In the genomic region with DNA sequence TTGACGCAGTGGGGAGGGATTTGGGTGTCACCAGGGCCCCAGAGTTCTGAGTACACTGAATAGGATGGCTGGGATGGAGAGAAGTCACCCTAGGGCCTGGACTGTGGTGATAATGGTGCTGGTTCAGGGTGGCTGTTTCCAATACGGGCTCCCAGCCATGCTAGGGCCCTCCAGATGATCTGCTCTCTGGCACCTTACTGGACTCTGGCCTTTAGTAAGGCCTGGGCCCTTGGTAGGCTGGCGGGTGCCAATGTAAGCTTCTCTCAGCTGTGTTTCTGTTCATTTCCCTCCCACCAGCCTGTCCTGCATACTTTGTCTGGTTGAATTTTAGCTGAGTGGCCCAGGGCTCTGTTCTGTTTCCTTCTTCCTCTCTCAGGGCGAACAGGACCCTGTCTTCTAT, we compare ENCODE assay signal across 24 cellular contexts. TPM values are rescaled to one million over a fixed set of nuclear protein-coding genes. Genes with fewer than 3 reads are reported as not detected.
DNase-seq lines count a peak whose midpoint lies in the region; ATAC-seq and TF ChIP-seq lines count a peak whose summit lies in the region.
"Had no signal": no experiment of that assay in that cellular context is flagged by ENCODE, and none has a peak within 500 bp of the region (broad histone marks: within the 10 kb centered on the region; RNA-seq: fewer than 3 reads in every experiment).

No MANE protein-coding gene starts in this region.

- no peak for ATAC-seq in CD4-positive, CD25-positive, alpha-beta regulatory T cell (ENCODE audit: low read depth in 2 of 2)
- ATAC-seq in right cardiac atrium (no peak), gastrocnemius medialis (no peak), gastroesophageal sphincter (no peak)
- ATAC-seq: stimulated activated effector memory CD8-positive, alpha-beta T cell treated with anti-CD3 and anti-CD28 coated beads, Interleukin-12 subunit alpha, Interleukin-12 subunit beta, amount 100 ng/mL, for 72 hours had no signal

- intact Hi-C loops in right cardiac atrium (cut with DNase I) = loop anchor here in 1 of 4 donors (10.0 kb wide), 1 partner anchor 267 kb away; no protein-coding TSS in a partner anchor
- intact Hi-C loops in gastrocnemius medialis (cut with DNase I; ENCODE audit: low total_unique reads) = loop anchor here (5.0 kb wide), 1 partner anchor 64 kb away; a partner anchor contains a TSS

- no peak for TF ChIP-seq CTCF in MM.1S (IDR thresholded peaks at IDR 0.05; ENCODE audit: low read length)
- TF ChIP-seq CTCF in gastrocnemius medialis (IDR thresholded peaks at IDR 0.05 in 4 of 5, conservative IDR thresholded peaks at IDR 0.05 in 1 of 5) = no peak
- no peak for TF ChIP-seq CTCF in gastroesophageal sphincter (IDR thresholded peaks at IDR 0.05)

- H3K36me3 ChIP-seq in CD4-positive, CD25-positive, alpha-beta regulatory T cell (ENCODE audit: control insufficient read depth, insufficient read depth, low read length) = peaks cover 12% of the 10 kb centered on the region
- H3K36me3 ChIP-seq in MM.1S (replicated peaks; ENCODE audit: insufficient read depth, low read length) (no peaks in the 10 kb centered on the region), gastrocnemius medialis (peaks cover 0 to 24% of the 10 kb centered on the region in 2 donors), gastroesophageal sphincter (peaks cover 0 to 46% of the 10 kb centered on the region in 2 donors)
- H3K36me3 ChIP-seq: HAP-1, pancreas had no signal

- peaks cover 62% of the 10 kb centered on the region for H3K79me2 ChIP-seq in MM.1S (ENCODE audit: low read length)

- H3K27me3 ChIP-seq in CD4-positive, CD25-positive, alpha-beta regulatory T cell (ENCODE audit: control insufficient read depth, insufficient read depth, low read length) = no peaks in the 10 kb centered on the region
- H3K27me3 ChIP-seq in MM.1S (replicated peaks; ENCODE audit: insufficient read depth, low read length) = no peaks in the 10 kb centered on the region
- H3K27me3 ChIP-seq in right cardiac atrium (ENCODE audit: control insufficient read depth, insufficient read depth) = no peaks in the 10 kb centered on the region
- no peaks in the 10 kb centered on the region for H3K27me3 ChIP-seq in gastrocnemius medialis
- no peaks in the 10 kb centered on the region for H3K27me3 ChIP-seq in gastroesophageal sphincter
- H3K27me3 ChIP-seq: pancreas, sigmoid colon, SJSA1 had no signal

- in situ Hi-C loops in gastrocnemius medialis (cut with MboI; ENCODE audit: low sequenced_read_pairs in 4 of 4) = loop anchor here in 1 of 4 donors (25.0 kb wide), 1 partner anchor 436 kb away; a partner anchor contains a TSS

- H3K9me2 ChIP-seq in MM.1S (replicated peaks; ENCODE audit: insufficient read depth, low read length) = no peaks in the 10 kb centered on the region

- peak overlapping the region; percentile 74; the same call in 1 of the 2 replicates for H3K9ac ChIP-seq in MM.1S (ENCODE audit: low read length)
- H3K9ac ChIP-seq: KMS-11 had no signal

- H4K20me1 ChIP-seq in MM.1S (ENCODE audit: insufficient read depth, low read length) = no peaks in the 10 kb centered on the region

- no peak for DNase-seq in CD4-positive, CD25-positive, alpha-beta regulatory T cell
- DNase-seq in MM.1S (no peak), right cardiac atrium (peak in 1 of 3 donors; percentile 30), gastrocnemius medialis (no peak), erythroblast (lab: John Stamatoyannopoulos, UW) (no peak)
- no peak for DNase-seq in activated CD4-positive, alpha-beta T cell treated with anti-CD3 and anti-CD28 coated beads for 1 hour
- DNase-seq: activated CD4-positive, alpha-beta T cell treated with anti-CD3 and anti-CD28 coated beads, Interleukin-2, amount 50 U/mL, for 48 hours; activated naive CD4-positive, alpha-beta T cell; activated T-cell treated with anti-CD3 and anti-CD28 coated beads for 4 hours; DMS79 treated with DMSO at 0.1 percent for 48 hours; effector memory CD4-positive, alpha-beta T cell; NCI-H187 treated with DMSO at 0.1 percent for 48 hours; NCI-H2227 treated with DMSO at 0.1 percent for 48 hours; NCI-H82; PC-9; sigmoid colon; WERI-Rb-1 had no signal

- H3K27ac ChIP-seq in CD4-positive, CD25-positive, alpha-beta regulatory T cell (ENCODE audit: insufficient read depth, low read length, poor library complexity, severe bottlenecking) = no peak overlapping the region
- peak overlapping the region; percentile 22; the same call in 1 of the 2 replicates for H3K27ac ChIP-seq in MM.1S (ENCODE audit: low read length)
- peak overlapping the region; percentile 67 for H3K27ac ChIP-seq in right cardiac atrium (ENCODE audit: low read length)
- H3K27ac ChIP-seq in gastrocnemius medialis = peak overlapping the region; percentile 95 to 100 (median 99)
- peak overlapping the region in 1 of 4 donors; percentile 43 for H3K27ac ChIP-seq in gastroesophageal sphincter
- H3K27ac ChIP-seq: KMS-11, pancreas, PC-9, SJSA1, WERI-Rb-1 had no signal

- 70% methylated on average over 4 of the region's 4 CpGs for WGBS in right cardiac atrium
- WGBS in gastroesophageal sphincter (ENCODE audit: low coverage in 1 of 2), 2 donors = 79 to 92% methylated on average over 2 to 4 of the region's 4 CpGs

- H3K9me3 Mint-ChIP-seq in CD4-positive, CD25-positive, alpha-beta regulatory T cell = no peaks in the 10 kb centered on the region
- H3K9me3 Mint-ChIP-seq: stimulated activated effector memory CD8-positive, alpha-beta T cell treated with anti-CD3 and anti-CD28 coated beads, Interleukin-12 subunit alpha, Interleukin-12 subunit beta, amount 100 ng/mL, for 72 hours had no signal

- peak overlapping the region; percentile 95 for H3K4me2 ChIP-seq in MM.1S (ENCODE audit: low read depth, low read length)
- H3K4me2 ChIP-seq: PC-9 had no signal

- peaks cover 32% of the 10 kb centered on the region for H3F3A ChIP-seq in MM.1S (ENCODE audit: insufficient read depth, low read length)

- peaks cover 0 to 40% (median 24%) of the 10 kb centered on the region in 4 donors for H3K4me1 Mint-ChIP-seq in CD4-positive, CD25-positive, alpha-beta regulatory T cell

- H3K27ac Mint-ChIP-seq in CD4-positive, CD25-positive, alpha-beta regulatory T cell = no peak overlapping the region
- H3K27ac Mint-ChIP-seq: stimulated activated effector memory CD8-positive, alpha-beta T cell treated with anti-CD3 and anti-CD28 coated beads, Interleukin-12 subunit alpha, Interleukin-12 subunit beta, amount 100 ng/mL, for 72 hours had no signal

- H3K9me3 ChIP-seq in CD4-positive, CD25-positive, alpha-beta regulatory T cell (ENCODE audit: control insufficient read depth in 2 of 2, low read length in 2 of 2) = no peaks in the 10 kb centered on the region
- no peaks in the 10 kb centered on the region for H3K9me3 ChIP-seq in MM.1S (replicated peaks; ENCODE audit: insufficient read depth, low read length)
- no peaks in the 10 kb centered on the region for H3K9me3 ChIP-seq in right cardiac atrium (ENCODE audit: control insufficient read depth, low read length)
- H3K9me3 ChIP-seq in gastrocnemius medialis = no peaks in the 10 kb centered on the region
- H3K9me3 ChIP-seq in gastroesophageal sphincter = no peaks in the 10 kb centered on the region
- H3K9me3 ChIP-seq: HAP-1, pancreas, sigmoid colon, SJSA1 had no signal

- H2AFZ ChIP-seq in MM.1S (ENCODE audit: low read length) = no peak overlapping the region
- H2AFZ ChIP-seq: PC-9 had no signal

- TF ChIP-seq EP300 in gastroesophageal sphincter (IDR thresholded peaks at IDR 0.05) = no peak

- no peak overlapping the region for H3K4me3 ChIP-seq in CD4-positive, CD25-positive, alpha-beta regulatory T cell (ENCODE audit: low read depth, low read length)
- H3K4me3 ChIP-seq in MM.1S (ENCODE audit: low read length) (peak overlapping the region; percentile 96), right cardiac atrium (ENCODE audit: low read length) (no peak overlapping the region), gastrocnemius medialis (peak overlapping the region; percentile 22 to 88 (median 34)), gastroesophageal sphincter (no peak overlapping the region)
- H3K4me3 ChIP-seq: HAP-1, pancreas, PC-9, sigmoid colon, SJSA1 had no signal

- H3K36me3 Mint-ChIP-seq in CD4-positive, CD25-positive, alpha-beta regulatory T cell = peaks cover 15% of the 10 kb centered on the region

- H3K4me1 ChIP-seq in CD4-positive, CD25-positive, alpha-beta regulatory T cell (ENCODE audit: control insufficient read depth, insufficient read depth, low read length, poor library complexity, severe bottlenecking) = peaks cover 21% of the 10 kb centered on the region
- H3K4me1 ChIP-seq in MM.1S (ENCODE audit: low read length) = peaks cover 59% of the 10 kb centered on the region
- H3K4me1 ChIP-seq in right cardiac atrium (ENCODE audit: control insufficient read depth, insufficient read depth, low read length) = peaks cover 21% of the 10 kb centered on the region
- peaks cover 67 to 75% of the 10 kb centered on the region in 2 donors for H3K4me1 ChIP-seq in gastrocnemius medialis
- H3K4me1 ChIP-seq in gastroesophageal sphincter = peaks cover 0 to 40% (median 23%) of the 10 kb centered on the region in 3 donors

- H3K4me3 Mint-ChIP-seq in CD4-positive, CD25-positive, alpha-beta regulatory T cell = peak overlapping the region in 3 of 4 donors; percentile 21 to 72 (median 71)
- H3K4me3 Mint-ChIP-seq: stimulated activated effector memory CD8-positive, alpha-beta T cell treated with anti-CD3 and anti-CD28 coated beads, Interleukin-12 subunit alpha, Interleukin-12 subunit beta, amount 100 ng/mL, for 72 hours had no signal

- no peaks in the 10 kb centered on the region for H3K27me3 Mint-ChIP-seq in CD4-positive, CD25-positive, alpha-beta regulatory T cell

- no peak for TF ChIP-seq POLR2A in gastrocnemius medialis (IDR thresholded peaks at IDR 0.05)
- no peak for TF ChIP-seq POLR2A in gastroesophageal sphincter (IDR thresholded peaks at IDR 0.05)
- no peak for TF ChIP-seq POLR2A in erythroblast (IDR thresholded peaks at IDR 0.05; ENCODE audit: low read length)

RNA-seq across cellular contexts. Expression of a gene that starts 2.8 kb away (rescaled TPM):
- total RNA-seq in CD4-positive, CD25-positive, alpha-beta regulatory T cell = 9.4 TPM
- polyA plus RNA-seq in CD4-positive, CD25-positive, alpha-beta regulatory T cell = 10 to 100 TPM in 1 of 4 donors, 1 to 10 TPM in 3; 7.5 to 10.3 (median 8.8) TPM
- total RNA-seq in right cardiac atrium (10 to 100 TPM; 20.2 to 30.8 (median 28.7) TPM), gastrocnemius medialis (10 to 100 TPM; 67.8 to 91.3 (median 84.8) TPM), gastroesophageal sphincter (10 to 100 TPM in 3 of 4 donors, 1 to 10 TPM in 1; 4.5 to 18.0 (median 11.7) TPM)
- 18.2 TPM for polyA plus RNA-seq in right cardiac atrium

RNA-seq across cellular contexts. Expression of a gene that starts 12.0 kb away (rescaled TPM):
- not detected for total RNA-seq in CD4-positive, CD25-positive, alpha-beta regulatory T cell
- under 1 TPM; 0.10 to 0.99 (median 0.33) TPM for polyA plus RNA-seq in CD4-positive, CD25-positive, alpha-beta regulatory T cell
- under 1 TPM; 0.14 to 0.59 (median 0.36) TPM for total RNA-seq in right cardiac atrium
- polyA plus RNA-seq in right cardiac atrium = 0.16 TPM
- total RNA-seq in gastrocnemius medialis = under 1 TPM in 3 of 4 donors, not detected in 1; 0.11 to 0.51 (median 0.13) TPM
- 1 to 10 TPM in 1 of 4 donors, under 1 TPM in 1, not detected in 2; 0.13 to 2.9 TPM for total RNA-seq in gastroesophageal sphincter
- total RNA-seq: T-helper 2 cell treated with Interferon-gamma antibody and Interleukin-4, amounts not matched to agents 100 ng/mL and 5 ng/mL, for 36 hours had no signal

RNA-seq across cellular contexts. Expression of a gene that starts 16.4 kb away (rescaled TPM):
- total RNA-seq in CD4-positive, CD25-positive, alpha-beta regulatory T cell = 141 TPM
- 10 to 100 TPM; 10.7 to 21.4 (median 17.4) TPM for polyA plus RNA-seq in CD4-positive, CD25-positive, alpha-beta regulatory T cell
- 10 to 100 TPM; 39.0 to 60.7 (median 51.3) TPM for total RNA-seq in right cardiac atrium
- 25.0 TPM for polyA plus RNA-seq in right cardiac atrium
- 100 to 1,000 TPM in 3 of 4 donors, 10 to 100 TPM in 1; 97.3 to 205 (median 117) TPM for total RNA-seq in gastrocnemius medialis
- 10 to 100 TPM; 19.1 to 51.5 (median 33.7) TPM for total RNA-seq in gastroesophageal sphincter

Comparison
In these comparisons a context has a peak if more than half of its experiments do, and no peak if none do; other contexts are left out.
1. H3K4me3 ChIP-seq: peak in MM.1S (single experiment) and gastrocnemius medialis (4 of 4); none in CD4-positive, CD25-positive, alpha-beta regulatory T cell (single experiment), right cardiac atrium (single experiment) and gastroesophageal sphincter (0 of 2).